ENCODE assay signal across 26 cellular contexts in the genomic region with DNA sequence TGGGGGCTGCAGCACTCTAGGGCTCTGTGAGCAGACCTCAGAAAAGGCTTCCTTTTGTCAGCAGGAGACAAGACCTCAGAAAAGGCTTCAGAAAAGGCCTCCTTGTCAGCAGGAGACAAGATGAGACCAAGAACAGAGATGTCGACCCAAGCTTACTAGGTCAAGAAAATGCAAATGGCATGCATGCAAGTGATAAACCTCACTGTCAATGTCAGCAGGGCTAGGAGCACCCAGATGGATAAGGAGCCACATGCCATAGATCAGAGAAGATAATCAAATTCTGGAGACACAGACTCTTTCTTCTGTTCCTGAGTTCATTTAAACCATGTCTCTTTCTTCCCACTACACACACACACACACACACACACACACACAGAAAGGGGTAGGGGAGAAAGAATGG.
A peak's percentile ranks its signal among the peaks of the same experiment; 100 is the strongest.
DNase-seq lines count a peak whose midpoint lies in the region; ATAC-seq and FAIRE-seq lines count a peak whose summit lies in the region.
"Had no signal": no experiment of that assay in that cellular context is flagged by ENCODE, and none has a peak within 500 bp of the region (broad histone marks: within the 10 kb centered on the region; RNA-seq: fewer than 3 reads in every experiment).

No MANE protein-coding gene starts in this region.

- FAIRE-seq in frontal cortex (lab: Jason Lieb, UNC), result no peak
- FAIRE-seq in GM19239 (lab: Jason Lieb, UNC), result no peak
- FAIRE-seq: A204.1, GM12878, GM12892, GM18507 had no signal

- no CpG with 5 or more reads among the region's 1 CpG for WGBS in mesendoderm (ENCODE audit: extremely low coverage, insufficient coverage, low lambda C conversion rate)

- H3K4me3 Mint-ChIP-seq in T-helper 17 cell, result peak overlapping the region; percentile 31
- H3K4me3 Mint-ChIP-seq: CD14-positive monocyte; CD4-positive, alpha-beta memory T cell; CD4-positive, CD25-positive, alpha-beta regulatory T cell; CD8-positive, alpha-beta memory T cell had no signal

- H3K79me1 ChIP-seq in mesendoderm (ENCODE audit: low read length), result no peaks in the 10 kb centered on the region

- no peak overlapping the region for H3K18ac ChIP-seq in mesendoderm (ENCODE audit: low read length)

- H2BK120ac ChIP-seq in mesendoderm (ENCODE audit: low read depth, low read length), result no peak overlapping the region

- H2AK5ac ChIP-seq in mesendoderm (ENCODE audit: low read length), result no peak overlapping the region

- peaks cover 4% of the 10 kb centered on the region for H3K4me1 ChIP-seq in mesendoderm (ENCODE audit: control insufficient read depth, low read depth, low read length)
- H3K4me1 ChIP-seq: BE2C, BLaER1 had no signal

- H3K4me2 ChIP-seq in mesendoderm (ENCODE audit: low read length), result no peak overlapping the region
- H3K4me2 ChIP-seq: BLaER1 had no signal

- H3K56ac ChIP-seq in mesendoderm (ENCODE audit: low read length), result no peak overlapping the region

- no peak overlapping the region for H3K23ac ChIP-seq in mesendoderm (ENCODE audit: low read length)

- H3K79me2 ChIP-seq in mesendoderm (ENCODE audit: control insufficient read depth, insufficient read depth, low read length), result no peaks in the 10 kb centered on the region

- H3K27me3 ChIP-seq in mesendoderm (ENCODE audit: insufficient read depth, low read length, poor library complexity), result no peaks in the 10 kb centered on the region
- H3K27me3 ChIP-seq: BE2C, BLaER1 had no signal

- H3K4me1 Mint-ChIP-seq in T-helper 17 cell, result no peaks in the 10 kb centered on the region
- H3K4me1 Mint-ChIP-seq: CD4-positive, alpha-beta memory T cell; CD4-positive, CD25-positive, alpha-beta regulatory T cell; CD8-positive, alpha-beta memory T cell had no signal

- no peak overlapping the region for H4K8ac ChIP-seq in mesendoderm (ENCODE audit: low read depth, low read length)

- H3K36me3 Mint-ChIP-seq in T-helper 17 cell (ENCODE audit: low read depth), result no peaks in the 10 kb centered on the region
- H3K36me3 Mint-ChIP-seq: CD14-positive monocyte; CD4-positive, alpha-beta memory T cell; CD4-positive, CD25-positive, alpha-beta regulatory T cell had no signal

- H3K4me3 ChIP-seq in mesendoderm (ENCODE audit: low read length), result no peak overlapping the region
- H3K4me3 ChIP-seq: BLaER1, GM12878 had no signal

- no peak overlapping the region for H2BK15ac ChIP-seq in mesendoderm (replicated peaks; ENCODE audit: low read depth)

- H3K36me3 ChIP-seq in mesendoderm (ENCODE audit: control insufficient read depth, insufficient read depth, low read length), result no peaks in the 10 kb centered on the region
- H3K36me3 ChIP-seq: BE2C, BLaER1 had no signal

- H4K5ac ChIP-seq in mesendoderm (ENCODE audit: low read length), result no peak overlapping the region

- no peak overlapping the region for H2BK5ac ChIP-seq in mesendoderm (ENCODE audit: low read length)

- no peaks in the 10 kb centered on the region for H3K9me3 ChIP-seq in T-helper 17 cell (ENCODE audit: control insufficient read depth, low read length, poor library complexity, severe bottlenecking)
- H3K9me3 ChIP-seq: BE2C, BLaER1 had no signal

- no peak overlapping the region for H3K9ac ChIP-seq in mesendoderm (ENCODE audit: low read length)
- H3K9ac ChIP-seq: BLaER1 had no signal

- ATAC-seq in T-helper 17 cell, result no peak
- ATAC-seq: GM12878 had no signal

- no peak overlapping the region for H3K4ac ChIP-seq in mesendoderm (ENCODE audit: low read depth, low read length)

- H3K27ac Mint-ChIP-seq in T-helper 17 cell, result no peak overlapping the region
- H3K27ac Mint-ChIP-seq: CD14-positive monocyte; CD4-positive, alpha-beta memory T cell; CD4-positive, CD25-positive, alpha-beta regulatory T cell had no signal

- peaks cover 17% of the 10 kb centered on the region for H3K27me3 Mint-ChIP-seq in T-helper 17 cell

- H3K27ac ChIP-seq in mesendoderm (ENCODE audit: low read depth, low read length), result no peak overlapping the region
- H3K27ac ChIP-seq: BLaER1 had no signal

- DNase-seq in T-helper 17 cell (no peak), mesendoderm (peak; percentile 73), frontal cortex (ENCODE audit: low spot score in 2 of 2) (no peak), GM19239 (ENCODE audit: insufficient read length, low spot score) (no peak)
- DNase-seq in stimulated activated naive CD4-positive, alpha-beta T cell treated with Interleukin-2 at 50 U/mL for 16 hours (lab: John Stamatoyannopoulos, UW), result no peak
- DNase-seq: 8988T; ACHN; BE2C; C1 segment of cervical spinal cord; CD4-positive, alpha-beta memory T cell; CD4-positive, CD25-positive, alpha-beta regulatory T cell; CD8-positive, alpha-beta memory T cell; COR-L47; DMS 273 treated with DMSO at 0.1 percent for 48 hours; DMS153; DMS53; DMS79; DND-41; EL; GDM1 had no signal
